Comparison of ENCODE assay signal across 20 cellular contexts in the genomic region with DNA sequence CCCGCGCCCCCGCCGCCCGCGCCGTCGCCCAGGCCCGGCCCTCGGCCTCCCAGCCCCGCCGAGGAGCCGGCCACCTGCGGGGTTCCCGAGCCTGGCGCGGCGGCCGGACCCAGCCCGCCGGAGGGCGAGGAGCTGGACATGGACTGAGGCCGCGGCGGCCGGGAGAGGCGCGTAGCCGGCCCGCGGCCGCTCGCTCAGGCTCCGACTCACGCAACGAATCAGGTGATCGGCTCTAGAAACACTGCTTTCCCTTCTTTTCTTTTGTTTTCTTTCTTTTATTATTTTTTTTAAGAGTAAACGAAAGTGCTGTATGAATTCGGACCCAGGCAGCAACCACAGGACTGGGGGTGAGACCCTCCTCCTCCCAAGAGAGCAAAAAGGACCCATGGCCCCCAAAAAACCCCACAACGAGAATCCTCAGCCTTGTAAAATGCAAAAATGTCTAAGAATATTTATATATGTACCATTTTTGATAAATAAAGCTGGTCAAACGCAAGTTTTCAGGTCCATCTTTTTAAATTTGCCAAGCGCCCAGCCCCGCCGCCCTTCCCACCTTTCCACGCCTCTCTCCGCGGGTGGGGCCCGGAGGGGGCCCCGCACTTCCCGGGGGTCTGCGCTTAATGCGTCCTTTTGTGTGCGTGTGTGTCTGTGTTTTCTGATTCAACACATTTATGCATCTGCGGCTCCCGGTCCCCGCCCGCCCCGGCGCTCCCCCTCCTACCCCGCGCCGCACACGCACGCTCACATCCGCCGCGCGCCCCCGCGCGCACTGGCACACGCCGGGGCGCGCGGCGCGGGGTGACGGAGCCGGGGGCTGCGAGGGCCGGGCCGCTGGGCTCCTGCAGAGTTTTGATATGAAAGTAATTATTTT. TPM values are rescaled to one million over a fixed set of nuclear protein-coding genes. Genes with fewer than 3 reads are reported as not detected.
DNase-seq lines count a peak whose midpoint lies in the region; ATAC-seq and TF ChIP-seq lines count a peak whose summit lies in the region.
"Had no signal": no experiment of that assay in that cellular context is flagged by ENCODE, and none has a peak within 500 bp of the region (broad histone marks: within the 10 kb centered on the region; RNA-seq: fewer than 3 reads in every experiment).

No MANE protein-coding gene starts in this region.

- no peaks in the 10 kb centered on the region for H3K9me3 Mint-ChIP-seq in activated naive CD4-positive, alpha-beta T cell treated with anti-CD3 and anti-CD28 coated beads for 36 hours
- peaks cover 5% of the 10 kb centered on the region; the same call in 2 of the 3 replicates for H3K9me3 Mint-ChIP-seq in GM23338
- no peaks in the 10 kb centered on the region for H3K9me3 Mint-ChIP-seq in central memory CD8-positive, alpha-beta T cell
- H3K9me3 Mint-ChIP-seq: HFFc6 had no signal

- H3K27me3 Mint-ChIP-seq in activated naive CD4-positive, alpha-beta T cell treated with anti-CD3 and anti-CD28 coated beads for 36 hours (ENCODE audit: low read depth) = peaks cover 50% of the 10 kb centered on the region
- peaks cover 82% of the 10 kb centered on the region for H3K27me3 Mint-ChIP-seq in GM23338 (ENCODE audit: insufficient read depth, low read depth, poor library complexity)
- H3K27me3 Mint-ChIP-seq in central memory CD8-positive, alpha-beta T cell = peaks cover 72% of the 10 kb centered on the region

- ATAC-seq in GM23338 (no peak), left colon (no peak), HG03280 (IDR thresholded peaks at IDR 0.05; ENCODE audit: unreplicated experiment) (no peak)
- ATAC-seq in central memory CD8-positive, alpha-beta T cell (replicated peaks; ENCODE audit: extremely low read depth, poor library complexity, severe bottlenecking) = no peak

- H3K4me1 Mint-ChIP-seq in activated naive CD4-positive, alpha-beta T cell treated with anti-CD3 and anti-CD28 coated beads for 36 hours (ENCODE audit: low read depth) = peaks cover 16% of the 10 kb centered on the region
- H3K4me1 Mint-ChIP-seq in GM23338 = peaks cover 33% of the 10 kb centered on the region
- peaks cover 3% of the 10 kb centered on the region for H3K4me1 Mint-ChIP-seq in central memory CD8-positive, alpha-beta T cell

- H3K27me3 ChIP-seq in GM23338 (ENCODE audit: insufficient read depth) (peaks cover 95% of the 10 kb centered on the region), osteoblast (ENCODE audit: insufficient read depth, low read length) (peaks cover 79% of the 10 kb centered on the region)

- H3K36me3 ChIP-seq in GM23338 (ENCODE audit: insufficient read depth) (no peaks in the 10 kb centered on the region), osteoblast (ENCODE audit: insufficient read depth, low read length) (no peaks in the 10 kb centered on the region)
- H3K36me3 ChIP-seq: breast epithelium had no signal

- no peaks in the 10 kb centered on the region for H3K79me2 ChIP-seq in GM23338 (replicated peaks; ENCODE audit: insufficient read depth)
- H3K79me2 ChIP-seq in osteoblast (ENCODE audit: insufficient read depth, low read length) = no peaks in the 10 kb centered on the region

- H4K20me1 ChIP-seq in GM23338 (replicated peaks; ENCODE audit: insufficient read depth) (peaks cover 12% of the 10 kb centered on the region; the same call in 1 of the 2 replicates), osteoblast (ENCODE audit: insufficient read depth, low read length) (no peaks in the 10 kb centered on the region)

- CTCF ChIA-PET in activated naive CD4-positive, alpha-beta T cell treated with anti-CD3 and anti-CD28 coated beads for 36 hours (lab: Charles Lee) = no interaction called here

- no peaks in the 10 kb centered on the region for H3K36me3 Mint-ChIP-seq in activated naive CD4-positive, alpha-beta T cell treated with anti-CD3 and anti-CD28 coated beads for 36 hours (ENCODE audit: low read depth)
- peaks cover 3% of the 10 kb centered on the region; the same call in 1 of the 3 replicates for H3K36me3 Mint-ChIP-seq in GM23338 (ENCODE audit: low read depth)
- H3K36me3 Mint-ChIP-seq in central memory CD8-positive, alpha-beta T cell (ENCODE audit: insufficient read depth) = peaks cover 24% of the 10 kb centered on the region

- H3K4me2 ChIP-seq in GM23338 = peak overlapping the region; percentile 67
- H3K4me2 ChIP-seq in osteoblast (ENCODE audit: insufficient read depth, low read length) = no peak overlapping the region

- H3K27ac ChIP-seq in GM23338 (ENCODE audit: low read depth) (no peak overlapping the region), osteoblast (ENCODE audit: low read depth, low read length) (no peak overlapping the region)
- H3K27ac ChIP-seq: breast epithelium had no signal

- intact Hi-C loops in activated naive CD4-positive, alpha-beta T cell treated with anti-CD3 and anti-CD28 coated beads for 36 hours (cut with micrococcal nuclease) = no loop called here
- intact Hi-C loops in left colon (cut with DNase I, micrococcal nuclease) = no loop called here

- H3F3A ChIP-seq in GM23338 (replicated peaks; ENCODE audit: low read depth) = peaks cover 30% of the 10 kb centered on the region

- no peak overlapping the region for H3K4me3 Mint-ChIP-seq in activated naive CD4-positive, alpha-beta T cell treated with anti-CD3 and anti-CD28 coated beads for 36 hours
- peak overlapping the region; percentile 54; the same call in 1 of the 3 replicates for H3K4me3 Mint-ChIP-seq in GM23338
- no peak overlapping the region for H3K4me3 Mint-ChIP-seq in central memory CD8-positive, alpha-beta T cell
- H3K4me3 Mint-ChIP-seq: HFFc6 had no signal

- H2AFZ ChIP-seq in GM23338 (no peak overlapping the region), osteoblast (ENCODE audit: low read length) (no peak overlapping the region)

- no peak for TF ChIP-seq CTCF in GM23338 (conservative IDR thresholded peaks at IDR 0.05; ENCODE audit: low read depth in 2 of 2)
- no peak for TF ChIP-seq CTCF in osteoblast (IDR thresholded peaks at IDR 0.05; ENCODE audit: extremely low read depth, low read depth, low read length)

- H3K9me3 ChIP-seq in osteoblast (ENCODE audit: low read depth, low read length) = no peaks in the 10 kb centered on the region
- H3K9me3 ChIP-seq: breast epithelium had no signal

- H3K4me3 ChIP-seq in GM23338 (no peak overlapping the region), osteoblast (ENCODE audit: insufficient read depth, low read length) (no peak overlapping the region)

- H3K9me2 ChIP-seq in GM23338 (ENCODE audit: insufficient read depth) = no peaks in the 10 kb centered on the region

- peak overlapping the region; percentile 5 for H3K27ac Mint-ChIP-seq in activated naive CD4-positive, alpha-beta T cell treated with anti-CD3 and anti-CD28 coated beads for 36 hours
- H3K27ac Mint-ChIP-seq in GM23338 = no peak overlapping the region
- peak overlapping the region; percentile 89 for H3K27ac Mint-ChIP-seq in central memory CD8-positive, alpha-beta T cell (ENCODE audit: low read depth)
- H3K27ac Mint-ChIP-seq: HFFc6 had no signal

- DNase-seq in activated naive CD4-positive, alpha-beta T cell treated with anti-CD3 and anti-CD28 coated beads for 36 hours = no peak
- no peak for DNase-seq in activated naive CD4-positive, alpha-beta T cell treated with anti-CD3 and anti-CD28 coated beads, Interleukin-2, amount 50 U/mL, for 16 hours
- DNase-seq in GM23338 (ENCODE audit: low spot score) (peak; percentile 46), osteoblast (ENCODE audit: insufficient read length, low spot score, missing footprints) (peak; percentile 89), nucleus accumbens (lab: John Stamatoyannopoulos, UW) (no peak), left colon (no peak)
- DNase-seq in central memory CD8-positive, alpha-beta T cell (ENCODE audit: low spot score in 2 of 2) = no peak
- DNase-seq: activated CD4-positive, alpha-beta T cell treated with anti-CD3 and anti-CD28 coated beads for 4 hours; activated effector memory CD4-positive, alpha-beta T cell treated with Interleukin-2 at 50 U/mL for 16 hours; effector CD8-positive, alpha-beta T cell; HFFc6; hypothalamus; IMR-90; NCI-H2171; stimulated activated CD4-positive, alpha-beta T cell treated with anti-CD3 and anti-CD28 coated beads, Interleukin-15, amount 100 ng/mL, for 24 hours; T-helper 9 cell had no signal

- peaks cover 47% of the 10 kb centered on the region for H3K4me1 ChIP-seq in GM23338 (ENCODE audit: insufficient read depth)
- H3K4me1 ChIP-seq in osteoblast (ENCODE audit: insufficient read depth, low read length) = no peaks in the 10 kb centered on the region
- H3K4me1 ChIP-seq: breast epithelium had no signal

TF ChIP-seq in GM23338, 12 proteins besides CTCF, POLR2A, EP300 and RAD21 (continues in another document):
- TF ChIP-seq ZNF114 (CRISPR knock-in tag; IDR thresholded peaks at IDR 0.05) (no peak), NANOG (IDR thresholded peaks at IDR 0.05; ENCODE audit: borderline replicate concordance) (no peak), REST (IDR thresholded peaks at IDR 0.05; ENCODE audit: unreplicated experiment) (no peak)

RNA-seq across cellular contexts. Expression of gene UNCX, which starts 4.4 kb away (rescaled TPM):
- total RNA-seq in activated naive CD4-positive, alpha-beta T cell treated with anti-CD3 and anti-CD28 coated beads for 36 hours = not detected
- total RNA-seq in GM23338 (2014; rRNA removed; shearing (Covaris generic)) = not detected in 2 replicates
- not detected in 2 replicates for polyA plus RNA-seq in GM23338 (2016; fragmentation: Nextera tagmentation; extraction: Ambion mirVana)
- total RNA-seq in osteoblast = not detected in 2 replicates
- not detected for total RNA-seq in left colon
- total RNA-seq: breast epithelium, HFFc6, IMR-90, pulmonary artery endothelial cell, subcutaneous adipose tissue had no signal
- polyA plus RNA-seq: IMR-90 had no signal

Comparison
In these comparisons a context has a peak if more than half of its experiments do, and no peak if none do; other contexts are left out.
1. DNase-seq: peak in GM23338 (single experiment) and osteoblast (single experiment); none in activated naive CD4-positive, alpha-beta T cell treated with anti-CD3 and anti-CD28 coated beads for 36 hours (single experiment), activated naive CD4-positive, alpha-beta T cell treated with anti-CD3 and anti-CD28 coated beads, Interleukin-2, amount 50 U/mL, for 16 hours (single experiment), central memory CD8-positive, alpha-beta T cell (0 of 2), nucleus accumbens (0 of 56) and left colon (0 of 2).